In the genomic region with DNA sequence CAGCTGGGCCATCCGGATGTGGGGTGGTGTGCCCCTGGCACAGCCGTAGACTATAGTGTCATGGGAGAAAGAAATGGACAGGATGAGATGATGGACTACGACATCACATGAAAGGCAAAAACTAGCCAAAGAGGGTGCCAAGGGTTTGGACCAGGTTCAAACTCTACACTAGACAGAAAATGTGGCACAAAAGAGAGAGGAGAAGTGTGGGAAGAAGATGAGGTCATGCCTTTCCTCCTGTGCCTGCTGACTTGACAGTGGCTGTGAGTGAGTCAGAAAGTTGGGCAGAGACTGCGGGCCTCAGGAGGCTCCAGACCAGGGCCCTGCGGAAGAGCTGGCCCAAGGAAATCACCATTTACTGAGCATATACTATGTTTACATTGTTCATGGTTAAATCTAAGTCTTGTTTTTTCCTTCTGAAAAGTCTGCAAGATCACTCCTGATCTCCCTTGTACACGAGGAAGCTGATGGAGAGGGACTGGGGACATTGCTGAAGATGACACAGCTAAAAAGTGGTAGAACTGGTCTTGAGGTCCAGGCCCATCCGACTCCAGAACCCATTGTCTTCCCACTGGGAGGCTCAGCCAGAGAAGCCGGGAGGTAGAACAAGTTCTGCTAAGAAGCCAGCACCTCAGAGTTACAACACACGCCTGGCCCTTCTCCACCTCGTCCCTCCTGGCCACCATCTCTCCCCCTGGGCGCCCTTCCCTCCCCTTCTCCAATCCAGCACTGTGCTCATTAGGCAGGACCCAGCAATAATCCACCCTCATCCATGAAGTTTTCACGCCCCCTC, we compare ENCODE assay signal across 1 cellular context.
TF ChIP-seq lines count a peak whose summit lies in the region.

No MANE protein-coding gene starts in this region.

TF ChIP-seq in WTC11, 78 proteins besides CTCF, POLR2A, EP300 and RAD21 (continued from another document):
- TF ChIP-seq, protein P1, sequence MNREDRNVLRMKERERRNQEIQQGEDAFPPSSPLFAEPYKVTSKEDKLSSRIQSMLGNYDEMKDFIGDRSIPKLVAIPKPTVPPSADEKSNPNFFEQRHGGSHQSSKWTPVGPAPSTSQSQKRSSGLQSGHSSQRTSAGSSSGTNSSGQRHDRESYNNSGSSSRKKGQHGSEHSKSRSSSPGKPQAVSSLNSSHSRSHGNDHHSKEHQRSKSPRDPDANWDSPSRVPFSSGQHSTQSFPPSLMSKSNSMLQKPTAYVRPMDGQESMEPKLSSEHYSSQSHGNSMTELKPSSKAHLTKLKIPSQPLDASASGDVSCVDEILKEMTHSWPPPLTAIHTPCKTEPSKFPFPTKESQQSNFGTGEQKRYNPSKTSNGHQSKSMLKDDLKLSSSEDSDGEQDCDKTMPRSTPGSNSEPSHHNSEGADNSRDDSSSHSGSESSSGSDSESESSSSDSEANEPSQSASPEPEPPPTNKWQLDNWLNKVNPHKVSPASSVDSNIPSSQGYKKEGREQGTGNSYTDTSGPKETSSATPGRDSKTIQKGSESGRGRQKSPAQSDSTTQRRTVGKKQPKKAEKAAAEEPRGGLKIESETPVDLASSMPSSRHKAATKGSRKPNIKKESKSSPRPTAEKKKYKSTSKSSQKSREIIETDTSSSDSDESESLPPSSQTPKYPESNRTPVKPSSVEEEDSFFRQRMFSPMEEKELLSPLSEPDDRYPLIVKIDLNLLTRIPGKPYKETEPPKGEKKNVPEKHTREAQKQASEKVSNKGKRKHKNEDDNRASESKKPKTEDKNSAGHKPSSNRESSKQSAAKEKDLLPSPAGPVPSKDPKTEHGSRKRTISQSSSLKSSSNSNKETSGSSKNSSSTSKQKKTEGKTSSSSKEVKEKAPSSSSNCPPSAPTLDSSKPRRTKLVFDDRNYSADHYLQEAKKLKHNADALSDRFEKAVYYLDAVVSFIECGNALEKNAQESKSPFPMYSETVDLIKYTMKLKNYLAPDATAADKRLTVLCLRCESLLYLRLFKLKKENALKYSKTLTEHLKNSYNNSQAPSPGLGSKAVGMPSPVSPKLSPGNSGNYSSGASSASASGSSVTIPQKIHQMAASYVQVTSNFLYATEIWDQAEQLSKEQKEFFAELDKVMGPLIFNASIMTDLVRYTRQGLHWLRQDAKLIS (CRISPR knock-in tag; IDR thresholded peaks at IDR 0.05; ENCODE audit: borderline replicate concordance) = no peak
- TF ChIP-seq OVOL2 (CRISPR knock-in tag; IDR thresholded peaks at IDR 0.05; ENCODE audit: borderline replicate concordance) (no peak), NR2C2 (CRISPR knock-in tag; IDR thresholded peaks at IDR 0.05) (no peak), NFE2L1 (CRISPR knock-in tag; IDR thresholded peaks at IDR 0.05) (no peak), FOXP1 (CRISPR knock-in tag; IDR thresholded peaks at IDR 0.05; ENCODE audit: borderline replicate concordance) (no peak), IRF2 (CRISPR knock-in tag; IDR thresholded peaks at IDR 0.05; ENCODE audit: borderline replicate concordance, low read depth) (no peak), ZNF416 (CRISPR knock-in tag; IDR thresholded peaks at IDR 0.05) (no peak)
- TF ChIP-seq, protein P2, sequence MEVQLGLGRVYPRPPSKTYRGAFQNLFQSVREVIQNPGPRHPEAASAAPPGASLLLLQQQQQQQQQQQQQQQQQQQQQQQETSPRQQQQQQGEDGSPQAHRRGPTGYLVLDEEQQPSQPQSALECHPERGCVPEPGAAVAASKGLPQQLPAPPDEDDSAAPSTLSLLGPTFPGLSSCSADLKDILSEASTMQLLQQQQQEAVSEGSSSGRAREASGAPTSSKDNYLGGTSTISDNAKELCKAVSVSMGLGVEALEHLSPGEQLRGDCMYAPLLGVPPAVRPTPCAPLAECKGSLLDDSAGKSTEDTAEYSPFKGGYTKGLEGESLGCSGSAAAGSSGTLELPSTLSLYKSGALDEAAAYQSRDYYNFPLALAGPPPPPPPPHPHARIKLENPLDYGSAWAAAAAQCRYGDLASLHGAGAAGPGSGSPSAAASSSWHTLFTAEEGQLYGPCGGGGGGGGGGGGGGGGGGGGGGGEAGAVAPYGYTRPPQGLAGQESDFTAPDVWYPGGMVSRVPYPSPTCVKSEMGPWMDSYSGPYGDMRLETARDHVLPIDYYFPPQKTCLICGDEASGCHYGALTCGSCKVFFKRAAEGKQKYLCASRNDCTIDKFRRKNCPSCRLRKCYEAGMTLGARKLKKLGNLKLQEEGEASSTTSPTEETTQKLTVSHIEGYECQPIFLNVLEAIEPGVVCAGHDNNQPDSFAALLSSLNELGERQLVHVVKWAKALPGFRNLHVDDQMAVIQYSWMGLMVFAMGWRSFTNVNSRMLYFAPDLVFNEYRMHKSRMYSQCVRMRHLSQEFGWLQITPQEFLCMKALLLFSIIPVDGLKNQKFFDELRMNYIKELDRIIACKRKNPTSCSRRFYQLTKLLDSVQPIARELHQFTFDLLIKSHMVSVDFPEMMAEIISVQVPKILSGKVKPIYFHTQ (CRISPR knock-in tag; IDR thresholded peaks at IDR 0.05) = no peak
- TF ChIP-seq, protein P3, sequence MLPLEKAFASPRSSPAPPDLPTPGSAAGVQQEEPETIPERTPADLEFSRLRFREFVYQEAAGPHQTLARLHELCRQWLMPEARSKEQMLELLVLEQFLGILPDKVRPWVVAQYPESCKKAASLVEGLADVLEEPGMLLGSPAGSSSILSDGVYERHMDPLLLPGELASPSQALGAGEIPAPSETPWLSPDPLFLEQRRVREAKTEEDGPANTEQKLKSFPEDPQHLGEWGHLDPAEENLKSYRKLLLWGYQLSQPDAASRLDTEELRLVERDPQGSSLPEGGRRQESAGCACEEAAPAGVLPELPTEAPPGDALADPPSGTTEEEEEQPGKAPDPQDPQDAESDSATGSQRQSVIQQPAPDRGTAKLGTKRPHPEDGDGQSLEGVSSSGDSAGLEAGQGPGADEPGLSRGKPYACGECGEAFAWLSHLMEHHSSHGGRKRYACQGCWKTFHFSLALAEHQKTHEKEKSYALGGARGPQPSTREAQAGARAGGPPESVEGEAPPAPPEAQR (CRISPR knock-in tag; IDR thresholded peaks at IDR 0.05) = no peak
